ENCODE assay signal across 23 cellular contexts in genomic region chr13:51818276-51818675, GRCh38. TPM values are rescaled to one million over a fixed set of nuclear protein-coding genes. Genes with fewer than 3 reads are reported as not detected.
A peak's percentile ranks its signal among the peaks of the same experiment; 100 is the strongest.
DNase-seq lines count a peak whose midpoint lies in the region; ATAC-seq, FAIRE-seq and TF ChIP-seq lines count a peak whose summit lies in the region.
"Had no signal": no experiment of that assay in that cellular context is flagged by ENCODE, and none has a peak within 500 bp of the region (broad histone marks: within the 10 kb centered on the region; RNA-seq: fewer than 3 reads in every experiment).

No MANE protein-coding gene starts in this region.

- no peak for TF ChIP-seq POLR2A in GM12892 (IDR thresholded peaks at IDR 0.05; ENCODE audit: low read depth, low read length)

- no peak for FAIRE-seq in GM12892 (lab: Jason Lieb, UNC)

- peak overlapping the region; percentile 84 for H3K27ac Mint-ChIP-seq in activated CD4-positive, alpha-beta memory T cell treated with anti-CD3 and anti-CD28 coated beads for 36 hours
- H3K27ac Mint-ChIP-seq in activated CD4-positive, alpha-beta memory T cell treated with anti-CD3 and anti-CD28 coated beads, Interleukin-2, amount 10 ng/mL, durations not matched to agents 7 days and 5 days = no peak overlapping the region
- peak overlapping the region; percentile 84 for H3K27ac Mint-ChIP-seq in activated T-helper 17 cell treated with anti-CD3 and anti-CD28 coated beads, Interleukin-2, amount 50 U/mL, for 72 hours
- H3K27ac Mint-ChIP-seq: brain, mesothelial cell of epicardium, neural progenitor cell had no signal

- DNase-seq in activated CD4-positive, alpha-beta memory T cell treated with anti-CD3 and anti-CD28 coated beads for 36 hours = peak; percentile 31
- DNase-seq in activated CD4-positive, alpha-beta memory T cell treated with anti-CD3 and anti-CD28 coated beads, Interleukin-2, amount 10 ng/mL, durations not matched to agents 7 days and 5 days = no peak
- DNase-seq in GM10266 (ENCODE audit: extremely low spot score) (no peak), left ventricle myocardium superior (no peak), GM12892 (ENCODE audit: insufficient read length) (no peak), NOMO-1 treated with dmso at 0.1 percent for 144 hours (lab: John Stamatoyannopoulos, UW; ENCODE audit: unreplicated experiment) (no peak), GM10248 (ENCODE audit: extremely low spot score) (no peak)
- DNase-seq: activated naive CD4-positive, alpha-beta T cell treated with Interleukin-2 at 50 U/mL for 16 hours; cortex of kidney; DMS79; foreskin keratinocyte; GOT3; kidney glomerular epithelial cell; NCI-H146; NCI-H345; NK-92 treated with Interleukin-12 subunit alpha and Interleukin-12 subunit beta, amount 100 ng/mL, for 24 hours; retina had no signal

- CTCF ChIA-PET in activated CD4-positive, alpha-beta memory T cell treated with anti-CD3 and anti-CD28 coated beads for 36 hours (lab: Charles Lee) = interaction anchor here (1.0 to 4.2 kb wide), 4 partner anchors 14 to 40 kb away, joined by 4 to 33 read pairs (median 6); no protein-coding TSS in a partner anchor
- CTCF ChIA-PET in activated CD4-positive, alpha-beta memory T cell treated with anti-CD3 and anti-CD28 coated beads, Interleukin-2, amount 10 ng/mL, durations not matched to agents 7 days and 5 days (lab: Charles Lee) = no interaction called here
- CTCF ChIA-PET in GM10248 (lab: Yijun Ruan, JAX) = interaction anchor here (1.2 to 4.3 kb wide), 3 partner anchors 8 to 14 kb away, joined by 3 to 16 read pairs (median 3); no protein-coding TSS in a partner anchor

- H3K4me3 Mint-ChIP-seq in activated CD4-positive, alpha-beta memory T cell treated with anti-CD3 and anti-CD28 coated beads for 36 hours = no peak overlapping the region
- H3K4me3 Mint-ChIP-seq in activated CD4-positive, alpha-beta memory T cell treated with anti-CD3 and anti-CD28 coated beads, Interleukin-2, amount 10 ng/mL, durations not matched to agents 7 days and 5 days = no peak overlapping the region
- peak overlapping the region; percentile 76 for H3K4me3 Mint-ChIP-seq in activated T-helper 17 cell treated with anti-CD3 and anti-CD28 coated beads, Interleukin-2, amount 50 U/mL, for 72 hours
- H3K4me3 Mint-ChIP-seq: brain, mesothelial cell of epicardium, neural progenitor cell had no signal

- ATAC-seq in activated T-helper 17 cell treated with anti-CD3 and anti-CD28 coated beads, Interleukin-2, amount 50 U/mL, for 72 hours (replicated peaks) = no peak
- peak; percentile 88 for ATAC-seq in left ventricle myocardium superior
- ATAC-seq: foreskin keratinocyte had no signal

- TF ChIP-seq CTCF in GM10266 (IDR thresholded peaks at IDR 0.05; ENCODE audit: control insufficient read depth, insufficient read depth, low read depth, missing control alignments) (peak; percentile 18), GM10248 (IDR thresholded peaks at IDR 0.05; ENCODE audit: control extremely low read depth, extremely low read depth, low read depth, missing control alignments) (no peak)

- no peaks in the 10 kb centered on the region for H3K36me3 Mint-ChIP-seq in activated CD4-positive, alpha-beta memory T cell treated with anti-CD3 and anti-CD28 coated beads for 36 hours
- no peaks in the 10 kb centered on the region for H3K36me3 Mint-ChIP-seq in activated CD4-positive, alpha-beta memory T cell treated with anti-CD3 and anti-CD28 coated beads, Interleukin-2, amount 10 ng/mL, durations not matched to agents 7 days and 5 days (ENCODE audit: low read depth)
- H3K36me3 Mint-ChIP-seq in activated T-helper 17 cell treated with anti-CD3 and anti-CD28 coated beads, Interleukin-2, amount 50 U/mL, for 72 hours (ENCODE audit: low read depth) = no peaks in the 10 kb centered on the region
- H3K36me3 Mint-ChIP-seq: brain, mesothelial cell of epicardium, neural progenitor cell had no signal

- H3K27me3 Mint-ChIP-seq in activated CD4-positive, alpha-beta memory T cell treated with anti-CD3 and anti-CD28 coated beads for 36 hours = no peaks in the 10 kb centered on the region
- H3K27me3 Mint-ChIP-seq in activated CD4-positive, alpha-beta memory T cell treated with anti-CD3 and anti-CD28 coated beads, Interleukin-2, amount 10 ng/mL, durations not matched to agents 7 days and 5 days = no peaks in the 10 kb centered on the region
- H3K27me3 Mint-ChIP-seq in activated T-helper 17 cell treated with anti-CD3 and anti-CD28 coated beads, Interleukin-2, amount 50 U/mL, for 72 hours = no peaks in the 10 kb centered on the region
- H3K27me3 Mint-ChIP-seq: brain had no signal

- peaks cover 83% of the 10 kb centered on the region for H3K4me1 Mint-ChIP-seq in activated CD4-positive, alpha-beta memory T cell treated with anti-CD3 and anti-CD28 coated beads for 36 hours (ENCODE audit: low read depth)
- H3K4me1 Mint-ChIP-seq in activated CD4-positive, alpha-beta memory T cell treated with anti-CD3 and anti-CD28 coated beads, Interleukin-2, amount 10 ng/mL, durations not matched to agents 7 days and 5 days = peaks cover 63% of the 10 kb centered on the region
- peaks cover 63% of the 10 kb centered on the region for H3K4me1 Mint-ChIP-seq in activated T-helper 17 cell treated with anti-CD3 and anti-CD28 coated beads, Interleukin-2, amount 50 U/mL, for 72 hours

- intact Hi-C loops in activated CD4-positive, alpha-beta memory T cell treated with anti-CD3 and anti-CD28 coated beads for 36 hours (cut with micrococcal nuclease) = no loop called here
- intact Hi-C loops in left ventricle myocardium superior (cut with micrococcal nuclease) = no loop called here

- H3K9me3 Mint-ChIP-seq in activated CD4-positive, alpha-beta memory T cell treated with anti-CD3 and anti-CD28 coated beads for 36 hours = no peaks in the 10 kb centered on the region
- H3K9me3 Mint-ChIP-seq in activated CD4-positive, alpha-beta memory T cell treated with anti-CD3 and anti-CD28 coated beads, Interleukin-2, amount 10 ng/mL, durations not matched to agents 7 days and 5 days = no peaks in the 10 kb centered on the region
- no peaks in the 10 kb centered on the region for H3K9me3 Mint-ChIP-seq in activated T-helper 17 cell treated with anti-CD3 and anti-CD28 coated beads, Interleukin-2, amount 50 U/mL, for 72 hours
- H3K9me3 Mint-ChIP-seq: brain, mesothelial cell of epicardium had no signal

- POLR2A ChIA-PET in activated CD4-positive, alpha-beta memory T cell treated with anti-CD3 and anti-CD28 coated beads for 36 hours (lab: Charles Lee) = interaction anchor here (1.2 kb wide), 1 partner anchor 16 kb away, joined by 3 read pairs; no protein-coding TSS in a partner anchor
- POLR2A ChIA-PET in activated CD4-positive, alpha-beta memory T cell treated with anti-CD3 and anti-CD28 coated beads, Interleukin-2, amount 10 ng/mL, durations not matched to agents 7 days and 5 days (lab: Charles Lee) = no interaction called here
- POLR2A ChIA-PET in GM10248 (lab: Yijun Ruan, JAX) = no interaction called here

RNA-seq across cellular contexts. Expression of gene DHRS12, which starts 14.3 kb away (rescaled TPM):
- total RNA-seq in activated CD4-positive, alpha-beta memory T cell treated with anti-CD3 and anti-CD28 coated beads for 36 hours = 1 to 10 TPM; 6.7 to 7.0 TPM
- total RNA-seq in activated CD4-positive, alpha-beta memory T cell treated with anti-CD3 and anti-CD28 coated beads, Interleukin-2, amount 10 ng/mL, durations not matched to agents 7 days and 5 days = 1 to 10 TPM; 5.0 to 6.4 TPM
- 1 to 10 TPM; 5.0 to 9.6 TPM for total RNA-seq in activated T-helper 17 cell treated with anti-CD3 and anti-CD28 coated beads, Interleukin-2, amount 50 U/mL, for 72 hours
- 11.6 TPM for total RNA-seq in left ventricle myocardium superior
- polyA plus RNA-seq in GM12892 (2012; ENCODE audit: missing spikeins) = 6.2 TPM

RNA-seq across cellular contexts. Expression of gene TMEM272, which starts 26.7 kb away (rescaled TPM):
- total RNA-seq in activated CD4-positive, alpha-beta memory T cell treated with anti-CD3 and anti-CD28 coated beads for 36 hours = under 1 TPM; 0.10 to 0.31 TPM
- total RNA-seq in activated CD4-positive, alpha-beta memory T cell treated with anti-CD3 and anti-CD28 coated beads, Interleukin-2, amount 10 ng/mL, durations not matched to agents 7 days and 5 days = under 1 TPM; 0.15 to 0.28 TPM
- total RNA-seq in activated T-helper 17 cell treated with anti-CD3 and anti-CD28 coated beads, Interleukin-2, amount 50 U/mL, for 72 hours = under 1 TPM; 0.16 to 0.17 TPM
- 0.55 TPM for total RNA-seq in left ventricle myocardium superior
- 0.06 TPM for polyA plus RNA-seq in GM12892 (2012; ENCODE audit: missing spikeins)
- total RNA-seq: foreskin keratinocyte, MCF 10A, ureter had no signal
- polyA plus RNA-seq: foreskin keratinocyte had no signal

RNA-seq across cellular contexts. Expression of gene CCDC70, which starts 43.5 kb away (rescaled TPM):
- not detected for total RNA-seq in activated CD4-positive, alpha-beta memory T cell treated with anti-CD3 and anti-CD28 coated beads for 36 hours
- total RNA-seq in activated CD4-positive, alpha-beta memory T cell treated with anti-CD3 and anti-CD28 coated beads, Interleukin-2, amount 10 ng/mL, durations not matched to agents 7 days and 5 days = not detected
- under 1 TPM; 0.24 to 0.43 TPM for total RNA-seq in activated T-helper 17 cell treated with anti-CD3 and anti-CD28 coated beads, Interleukin-2, amount 50 U/mL, for 72 hours
- total RNA-seq in left ventricle myocardium superior = not detected
- polyA plus RNA-seq in GM12892 (2012; ENCODE audit: missing spikeins) = not detected
- total RNA-seq: foreskin keratinocyte, MCF 10A, mesothelial cell of epicardium, ureter had no signal
- polyA plus RNA-seq: foreskin keratinocyte had no signal
